ENCODE assay signal across 1 cellular context in genomic region chr20:64160536-64161495, GRCh38.
TF ChIP-seq lines count a peak whose summit lies in the region.

No MANE protein-coding gene starts in this region.

TF ChIP-seq in HepG2, 621 proteins besides CTCF, POLR2A, EP300 and RAD21 (continued from another document):
- no peak for TF ChIP-seq ZNF704 (CRISPR knock-in tag; IDR thresholded peaks at IDR 0.05; ENCODE audit: borderline replicate concordance)
- TF ChIP-seq SOX5 (CRISPR knock-in tag; IDR thresholded peaks at IDR 0.05; ENCODE audit: borderline replicate concordance) = no peak
- TF ChIP-seq ZNF850 (CRISPR knock-in tag; conservative IDR thresholded peaks at IDR 0.05) = 0 out of 2 replicates have a peak, but pooled peaks have one; percentile 39
